Comparison of ENCODE assay signal across 21 cellular contexts in genomic region chr20:38766071-38766470, GRCh38. TPM values are rescaled to one million over a fixed set of nuclear protein-coding genes. Genes with fewer than 3 reads are reported as not detected.
DNase-seq lines count a peak whose midpoint lies in the region; ATAC-seq, FAIRE-seq and TF ChIP-seq lines count a peak whose summit lies in the region.
"Had no signal": no experiment of that assay in that cellular context is flagged by ENCODE, and none has a peak within 500 bp of the region (broad histone marks: within the 10 kb centered on the region; RNA-seq: fewer than 3 reads in every experiment).

No MANE protein-coding gene starts in this region.

- 35% methylated on average over 3 of the region's 4 CpGs for WGBS in right lobe of liver (ENCODE audit: insufficient coverage, low coverage, low lambda C conversion rate, missing lambda C conversion rate)
- WGBS in HepG2 (ENCODE audit: low lambda C conversion rate): 93% methylated on average over 4 of the region's 4 CpGs
- 77 to 81% methylated on average over 4 of the region's 4 CpGs for WGBS in thyroid gland, 2 donors

- no peaks in the 10 kb centered on the region for H3K9me3 Mint-ChIP-seq in immature natural killer cell
- H3K9me3 Mint-ChIP-seq: CD14-positive monocyte had no signal

- H3K36me3 ChIP-seq in right lobe of liver (peaks cover 0 to 38% (median 5%) of the 10 kb centered on the region in 4 donors), HepG2 (replicated peaks in 1 of 2; ENCODE audit: control insufficient read depth in 1 of 2, insufficient read depth in 2 of 2, low read length in 2 of 2) (peaks cover 32 to 86% of the 10 kb centered on the region in 2 experiments), thyroid gland (peaks cover 39 to 60% of the 10 kb centered on the region in 2 donors)

- TF ChIP-seq RAD21 in HepG2 (CRISPR knock-in tag; IDR thresholded peaks at IDR 0.05): no peak

- H3K4me3 ChIP-seq in right lobe of liver (no peak overlapping the region), HepG2 (replicated peaks in 1 of 3; ENCODE audit: insufficient read depth in 1 of 3, low read depth in 2 of 3, low read length in 3 of 3) (no peak overlapping the region), thyroid gland (replicated peaks in 1 of 3) (no peak overlapping the region)
- H3K4me3 ChIP-seq: GM12878 had no signal

- no peak for FAIRE-seq in HepG2 (lab: Jason Lieb, UNC)
- FAIRE-seq: GM12878 had no signal

- H3K27me3 ChIP-seq in right lobe of liver (no peaks in the 10 kb centered on the region), HepG2 (ENCODE audit: control insufficient read depth in 1 of 2, insufficient read depth in 2 of 2, low read length in 2 of 2) (no peaks in the 10 kb centered on the region), thyroid gland (no peaks in the 10 kb centered on the region)

- H3K36me3 Mint-ChIP-seq in immature natural killer cell: peaks cover 36 to 63% (median 40%) of the 10 kb centered on the region in 3 donors

- no peak for TF ChIP-seq EP300 in HepG2 (IDR thresholded peaks at IDR 0.05; ENCODE audit: low read depth in 2 of 2, low read length in 2 of 2)
- no peak for TF ChIP-seq EP300 in HepG2 (CRISPR knock-in tag; IDR thresholded peaks at IDR 0.05; ENCODE audit: borderline replicate concordance)

- CTCF ChIA-PET in HepG2 (lab: Yijun Ruan, JAX; ENCODE audit: low intra/inter-chr PET ratio, low total read pairs): no interaction called here

- no peak overlapping the region for H3K4me3 Mint-ChIP-seq in immature natural killer cell
- H3K4me3 Mint-ChIP-seq: CD14-positive monocyte had no signal

- peak overlapping the region in 1 of 6 donors; percentile 32 for H3K27ac Mint-ChIP-seq in immature natural killer cell
- H3K27ac Mint-ChIP-seq: CD14-positive monocyte had no signal

- intact Hi-C loops in right lobe of liver (cut with DNase I): no loop called here
- intact Hi-C loops in HepG2 (cut with micrococcal nuclease; ENCODE audit: unreplicated experiment): no loop called here
- intact Hi-C loops in thyroid gland (cut with DNase I): no loop called here

- H3K27me3 Mint-ChIP-seq in immature natural killer cell (ENCODE audit: low read depth in 3 of 3): peaks cover 0 to 6% (median 0%) of the 10 kb centered on the region in 3 donors

- TF ChIP-seq CTCF in right lobe of liver (IDR thresholded peaks at IDR 0.05) (no peak), HepG2 (CRISPR knock-in tag; IDR thresholded peaks at IDR 0.05) (no peak), thyroid gland (IDR thresholded peaks at IDR 0.05) (no peak)

- H3K9me3 ChIP-seq in right lobe of liver: no peaks in the 10 kb centered on the region
- no peaks in the 10 kb centered on the region for H3K9me3 ChIP-seq in HepG2 (ENCODE audit: low read length)
- no peaks in the 10 kb centered on the region for H3K9me3 ChIP-seq in thyroid gland
- H3K9me3 ChIP-seq: Caco-2 had no signal

- in situ Hi-C loops in HepG2 (cut with HindIII; ENCODE audit: extremely low pct_ligation_motif_present, low pct_unique_long_range_greater_than_20kb): no loop called here

- peak overlapping the region in 1 of 3 donors; percentile 72 for H3K27ac ChIP-seq in right lobe of liver
- H3K27ac ChIP-seq in HepG2 (ENCODE audit: extremely low read length, insufficient read depth, low read length): no peak overlapping the region
- H3K27ac ChIP-seq in caudate nucleus (ENCODE audit: low read depth, low read length): peak overlapping the region; percentile 81
- no peak overlapping the region for H3K27ac ChIP-seq in thyroid gland

- DNase-seq in right lobe of liver: no peak
- DNase-seq in HepG2 (ENCODE audit: low spot score): no peak
- no peak for DNase-seq in caudate nucleus (lab: John Stamatoyannopoulos, UW)
- DNase-seq in inferior parietal cortex (ENCODE audit: extremely low spot score): peak; percentile 15
- DNase-seq in LoVo (ENCODE audit: low spot score): no peak
- DNase-seq in immature natural killer cell: no peak
- DNase-seq in thyroid gland: no peak
- no peak for DNase-seq in SIG-M5 (lab: John Stamatoyannopoulos, UW)
- DNase-seq: 8988T, Caco-2, HCEC 1CT, KG1, NCI-H1105 treated with DMSO at 0.1 percent for 48 hours, NCI-H187, NCI-H446 treated with DMSO at 0.1 percent for 48 hours, NCI-H774 had no signal

- no peak overlapping the region for H2AFZ ChIP-seq in HepG2 (ENCODE audit: low read length)

- POLR2A ChIA-PET in HepG2 (lab: Yijun Ruan, JAX): no interaction called here

- TF ChIP-seq POLR2A in right lobe of liver (IDR thresholded peaks at IDR 0.05) (no peak), HepG2 (IDR thresholded peaks at IDR 0.05; ENCODE audit: insufficient read depth in 1 of 2, low read depth in 2 of 2, low read length in 2 of 2) (no peak), thyroid gland (IDR thresholded peaks at IDR 0.05) (no peak)

- ATAC-seq in right lobe of liver: peak; percentile 49 to 71 (median 64)
- ATAC-seq in HepG2: no peak
- ATAC-seq: GM12878, Panc1, Right ventricle myocardium inferior had no signal

- H3K4me2 ChIP-seq in HepG2 (ENCODE audit: low read depth, low read length): no peak overlapping the region

- H4K20me1 ChIP-seq in HepG2 (ENCODE audit: insufficient read depth, low read length): no peaks in the 10 kb centered on the region

- H3K9ac ChIP-seq in HepG2 (ENCODE audit: insufficient read depth, low read depth, low read length): no peak overlapping the region

- no peaks in the 10 kb centered on the region for H3K79me2 ChIP-seq in HepG2 (ENCODE audit: insufficient read depth, low read length)

- peaks cover 0 to 2% of the 10 kb centered on the region in 2 donors for H3K4me1 Mint-ChIP-seq in immature natural killer cell

- no TSS peak for BruUV-seq in HepG2 (replicated peaks; lab: Mats Ljungman, UMichigan)

- peaks cover 0 to 16% (median 8%) of the 10 kb centered on the region in 4 donors for H3K4me1 ChIP-seq in right lobe of liver
- H3K4me1 ChIP-seq in HepG2 (ENCODE audit: insufficient read depth, low read length): peaks cover 8% of the 10 kb centered on the region
- H3K4me1 ChIP-seq in thyroid gland: no peaks in the 10 kb centered on the region
- H3K4me1 ChIP-seq: Caco-2 had no signal

RNA-seq across cellular contexts. Expression of gene ACTR5, which starts 17.8 kb away (rescaled TPM):
- total RNA-seq in right lobe of liver (1 to 10 TPM; 3.0 to 5.6 (median 3.7) TPM), HepG2 (2016; rRNA removed; fragmentation: Illumina TruSeq; extraction: Trizol) (20.5 and 22.0 TPM in 2 replicates), thyroid gland (10 to 100 TPM in 2 of 4 donors, 1 to 10 TPM in 2; 6.9 to 14.4 (median 10.4) TPM)
- 1.4 and 2.3 TPM in 2 replicates for total RNA-seq in HepG2 (2016; cell fraction: cytosol; rRNA removed; fragmentation: Illumina TruSeq; extraction: Trizol; ENCODE audit: low read depth)
- 20.8 and 23.2 TPM in 2 replicates for total RNA-seq in HepG2 (2016; cell fraction: insoluble cytoplasmic fraction; rRNA removed; fragmentation: Illumina TruSeq; extraction: Trizol)
- 4.9 and 5.2 TPM in 2 replicates for total RNA-seq in HepG2 (2016; cell fraction: membrane; rRNA removed; fragmentation: Illumina TruSeq; extraction: Trizol)
- total RNA-seq in HepG2 (2016; cell fraction: nucleus; rRNA removed; fragmentation: Illumina TruSeq; extraction: Trizol): 19.7 and 20.2 TPM in 2 replicates
- polyA plus RNA-seq in HepG2 (2011; rRNA removed) (19.5 and 21.2 TPM in 2 replicates), immature natural killer cell (10 to 100 TPM in 1 of 3 donors, 1 to 10 TPM in 2; 8.0 to 11.1 (median 8.7) TPM)
- 10.3 and 11.2 TPM in 2 replicates for polyA plus RNA-seq in HepG2 (2011; cell fraction: cytosol; rRNA removed)
- polyA plus RNA-seq in HepG2 (2011; cell fraction: nucleus; rRNA removed): 59.7 and 75.5 TPM in 2 replicates
- 11.5 and 13.6 TPM in 2 replicates for polyA plus RNA-seq in HepG2 (2012)
- 0.74 and 1.3 TPM in 2 replicates for polyA plus RNA-seq in HepG2 (2016; cell fraction: cytosol; fragmentation: Illumina TruSeq; extraction: Trizol; ENCODE audit: low read depth)
- polyA plus RNA-seq in HepG2 (2016; cell fraction: insoluble cytoplasmic fraction; fragmentation: Illumina TruSeq; extraction: Trizol; ENCODE audit: low read depth): 17.2 and 18.6 TPM in 2 replicates
- 2.2 and 2.4 TPM in 2 replicates for polyA plus RNA-seq in HepG2 (2016; cell fraction: membrane; fragmentation: Illumina TruSeq; extraction: Trizol; ENCODE audit: low read depth)
- 28.1 and 28.5 TPM in 2 replicates for polyA plus RNA-seq in HepG2 (2016; cell fraction: nucleus; fragmentation: Illumina TruSeq; extraction: Trizol; ENCODE audit: insufficient read depth, low read depth)
- 14.3 and 18.0 TPM in 2 replicates for polyA minus RNA-seq in HepG2 (2011; rRNA and poly(A)+ RNA removed; ENCODE audit: low replicate concordance)
- polyA minus RNA-seq in HepG2 (2011; cell fraction: cytosol; rRNA and poly(A)+ RNA removed): 6.7 and 7.3 TPM in 2 replicates
- 25.9 and 33.6 TPM in 2 replicates for polyA minus RNA-seq in HepG2 (2011; cell fraction: nucleus; rRNA and poly(A)+ RNA removed)

RNA-seq across cellular contexts. Expression of gene PPP1R16B, which starts 39.4 kb away (rescaled TPM):
- 1 to 10 TPM in 5 of 6 experiments, under 1 TPM in 1; 0.62 to 4.0 (median 2.3) TPM for total RNA-seq in right lobe of liver
- 0.02 TPM in 1 of 2 replicates, not detected in the other for total RNA-seq in HepG2 (2016; rRNA removed; fragmentation: Illumina TruSeq; extraction: Trizol)
- total RNA-seq in HepG2 (2016; cell fraction: cytosol; rRNA removed; fragmentation: Illumina TruSeq; extraction: Trizol; ENCODE audit: low read depth): not detected in 2 replicates
- total RNA-seq in HepG2 (2016; cell fraction: insoluble cytoplasmic fraction; rRNA removed; fragmentation: Illumina TruSeq; extraction: Trizol): 0.04 TPM in 1 of 2 replicates, not detected in the other
- total RNA-seq in HepG2 (2016; cell fraction: membrane; rRNA removed; fragmentation: Illumina TruSeq; extraction: Trizol): 0.03 TPM in 1 of 2 replicates, not detected in the other
- not detected in 2 replicates for total RNA-seq in HepG2 (2016; cell fraction: nucleus; rRNA removed; fragmentation: Illumina TruSeq; extraction: Trizol)
- polyA plus RNA-seq in HepG2 (2011; rRNA removed): 0.09 and 0.11 TPM in 2 replicates
- polyA plus RNA-seq in HepG2 (2011; cell fraction: cytosol; rRNA removed): 0.05 and 0.08 TPM in 2 replicates
- 0.06 and 0.07 TPM in 2 replicates for polyA plus RNA-seq in HepG2 (2011; cell fraction: nucleus; rRNA removed)
- 0.05 and 0.11 TPM in 2 replicates for polyA plus RNA-seq in HepG2 (2012)
- polyA plus RNA-seq in HepG2 (2016; cell fraction: cytosol; fragmentation: Illumina TruSeq; extraction: Trizol; ENCODE audit: low read depth): not detected in 2 replicates
- not detected in 2 replicates for polyA plus RNA-seq in HepG2 (2016; cell fraction: insoluble cytoplasmic fraction; fragmentation: Illumina TruSeq; extraction: Trizol; ENCODE audit: low read depth)
- polyA plus RNA-seq in HepG2 (2016; cell fraction: membrane; fragmentation: Illumina TruSeq; extraction: Trizol; ENCODE audit: low read depth): not detected in 2 replicates
- not detected in 2 replicates for polyA plus RNA-seq in HepG2 (2016; cell fraction: nucleus; fragmentation: Illumina TruSeq; extraction: Trizol; ENCODE audit: insufficient read depth, low read depth)
- polyA minus RNA-seq in HepG2 (2011; rRNA and poly(A)+ RNA removed; ENCODE audit: low replicate concordance): 0.12 and 0.21 TPM in 2 replicates
- not detected in 2 replicates for polyA minus RNA-seq in HepG2 (2011; cell fraction: cytosol; rRNA and poly(A)+ RNA removed)
- 0.13 TPM in 1 of 2 replicates, not detected in the other for polyA minus RNA-seq in HepG2 (2011; cell fraction: nucleus; rRNA and poly(A)+ RNA removed)
- polyA plus RNA-seq in immature natural killer cell: 10 to 100 TPM; 23.6 to 42.8 (median 24.9) TPM
- 10 to 100 TPM in 2 of 4 donors, 1 to 10 TPM in 2; 6.3 to 14.4 (median 9.0) TPM for total RNA-seq in thyroid gland
- total RNA-seq: Caco-2, MCF 10A had no signal

RNA-seq across cellular contexts. Expression of gene SLC32A1, which starts 41.8 kb away (rescaled TPM):
- total RNA-seq in right lobe of liver (not detected), HepG2 (2016; rRNA removed; fragmentation: Illumina TruSeq; extraction: Trizol) (not detected in 2 replicates), thyroid gland (not detected)
- not detected in 2 replicates for total RNA-seq in HepG2 (2016; cell fraction: cytosol; rRNA removed; fragmentation: Illumina TruSeq; extraction: Trizol; ENCODE audit: low read depth)
- not detected in 2 replicates for total RNA-seq in HepG2 (2016; cell fraction: insoluble cytoplasmic fraction; rRNA removed; fragmentation: Illumina TruSeq; extraction: Trizol)
- not detected in 2 replicates for total RNA-seq in HepG2 (2016; cell fraction: membrane; rRNA removed; fragmentation: Illumina TruSeq; extraction: Trizol)
- not detected in 2 replicates for total RNA-seq in HepG2 (2016; cell fraction: nucleus; rRNA removed; fragmentation: Illumina TruSeq; extraction: Trizol)
- polyA plus RNA-seq in HepG2 (2011; rRNA removed) (not detected in 2 replicates), immature natural killer cell (not detected)
- not detected in 2 replicates for polyA plus RNA-seq in HepG2 (2011; cell fraction: cytosol; rRNA removed)
- polyA plus RNA-seq in HepG2 (2011; cell fraction: nucleus; rRNA removed): not detected in 2 replicates
- polyA plus RNA-seq in HepG2 (2012): not detected in 2 replicates
- not detected in 2 replicates for polyA plus RNA-seq in HepG2 (2016; cell fraction: cytosol; fragmentation: Illumina TruSeq; extraction: Trizol; ENCODE audit: low read depth)
- not detected in 2 replicates for polyA plus RNA-seq in HepG2 (2016; cell fraction: insoluble cytoplasmic fraction; fragmentation: Illumina TruSeq; extraction: Trizol; ENCODE audit: low read depth)
- not detected in 2 replicates for polyA plus RNA-seq in HepG2 (2016; cell fraction: membrane; fragmentation: Illumina TruSeq; extraction: Trizol; ENCODE audit: low read depth)
- not detected in 2 replicates for polyA plus RNA-seq in HepG2 (2016; cell fraction: nucleus; fragmentation: Illumina TruSeq; extraction: Trizol; ENCODE audit: insufficient read depth, low read depth)
- polyA minus RNA-seq in HepG2 (2011; rRNA and poly(A)+ RNA removed; ENCODE audit: low replicate concordance): not detected in 2 replicates
- not detected in 2 replicates for polyA minus RNA-seq in HepG2 (2011; cell fraction: cytosol; rRNA and poly(A)+ RNA removed)
- not detected in 2 replicates for polyA minus RNA-seq in HepG2 (2011; cell fraction: nucleus; rRNA and poly(A)+ RNA removed)
- total RNA-seq: Caco-2, GM12878, MCF 10A, Right ventricle myocardium inferior had no signal
- polyA plus RNA-seq: CD14-positive monocyte, GM12878 had no signal
